Comparison of ENCODE assay signal across 14 cellular contexts in genomic region chr6:16256781-16257180, GRCh38.
"Had no signal": no experiment of that assay in that cellular context is flagged by ENCODE, and none has a peak within 500 bp of the region (broad histone marks: within the 10 kb centered on the region; RNA-seq: fewer than 3 reads in every experiment).

No MANE protein-coding gene starts in this region.

- H3K4me3 ChIP-seq: ascending aorta, breast epithelium, heart right ventricle, lung, upper lobe of left lung had no signal

- H3K4me1 ChIP-seq: breast epithelium had no signal

- H3K36me3 ChIP-seq: breast epithelium had no signal

- H3K9me3 ChIP-seq: ascending aorta, breast epithelium, heart right ventricle, upper lobe of left lung had no signal

- H3K27me3 ChIP-seq: ascending aorta, breast epithelium, heart right ventricle, upper lobe of left lung had no signal

- DNase-seq: activated CD4-positive, CD25-positive, alpha-beta regulatory T cell treated with anti-CD3 and anti-CD28 coated beads, Interleukin-2, amount 50 U/mL, for 72 hours; activated naive CD4-positive, alpha-beta T cell treated with anti-CD3 and anti-CD28 coated beads, Interleukin-2, amount 10 ng/mL, durations not matched to agents 7 days and 5 days; cerebellar nuclear complex; effector CD8-positive, alpha-beta T cell; foreskin melanocyte; heart right ventricle; left colon; midbrain; right cardiac atrium; small intestine; upper lobe of left lung had no signal

- H3K27ac ChIP-seq: ascending aorta, breast epithelium, upper lobe of left lung had no signal

- ATAC-seq: left colon, right cardiac atrium had no signal
